Comparison of ENCODE assay signal across 8 cellular contexts in the genomic region with DNA sequence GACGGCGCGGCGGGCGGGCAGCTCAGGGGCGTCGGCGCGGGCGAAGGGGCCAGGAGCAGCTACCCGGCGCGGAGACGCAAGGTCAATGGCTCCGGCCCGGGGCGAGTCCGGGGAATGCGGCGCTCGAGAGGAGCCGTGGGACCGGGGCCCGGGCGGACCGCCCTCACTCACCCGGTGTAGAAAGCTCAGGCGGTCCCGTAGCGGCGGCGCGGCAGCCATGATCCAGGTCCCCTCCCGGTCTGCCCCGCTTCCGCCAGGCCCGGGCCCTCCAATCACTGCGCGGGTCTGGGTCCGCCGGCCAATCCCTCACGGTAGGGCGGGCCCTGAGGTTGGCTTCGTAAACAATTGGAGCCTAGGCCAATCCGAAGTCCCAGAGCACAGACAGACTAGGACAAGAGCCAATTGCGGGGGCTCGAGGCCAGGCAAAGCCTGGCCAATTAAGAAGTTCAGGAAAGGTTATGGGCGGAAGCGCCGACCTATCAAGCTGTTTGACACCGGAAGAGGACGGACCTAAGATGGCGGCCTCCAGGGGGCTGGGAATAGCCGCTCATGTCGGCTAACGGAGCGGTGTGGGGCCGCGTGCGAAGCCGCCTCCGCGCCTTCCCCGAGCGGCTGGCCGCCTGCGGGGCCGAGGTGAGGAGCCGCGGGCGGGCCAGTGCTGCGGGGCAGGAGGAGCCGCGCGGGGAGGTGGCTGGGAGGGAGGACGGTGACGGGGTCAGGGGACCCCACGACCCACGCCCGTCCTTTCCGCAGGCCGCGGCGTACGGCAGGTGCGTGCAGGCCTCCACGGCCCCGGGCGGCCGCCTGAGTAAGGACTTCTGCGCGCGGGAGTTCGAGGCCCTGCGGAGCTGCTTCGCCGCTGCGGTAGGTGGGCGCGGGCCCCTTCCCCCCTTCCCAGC. TPM values are rescaled to one million over a fixed set of nuclear protein-coding genes. Genes with fewer than 3 reads are reported as not detected.
DNase-seq lines count a peak whose midpoint lies in the region; ATAC-seq and TF ChIP-seq lines count a peak whose summit lies in the region.

A gene with protein sequence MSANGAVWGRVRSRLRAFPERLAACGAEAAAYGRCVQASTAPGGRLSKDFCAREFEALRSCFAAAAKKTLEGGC (plus strand): TSS at position 504 of the 899 bp plus-strand sequence. CDS start 46 bp downstream, at position 550.
Gene TEPSIN, minus strand, starts transcription at position 241 of the 899 bp plus-strand sequence. Its CDS starts 22 bp downstream, at position 219.

- TF ChIP-seq CTCF in lung (IDR thresholded peaks at IDR 0.05; ENCODE audit: control extremely low read depth, extremely low read depth) = no peak

- 0% methylated on average over 70 to 100 of the region's 100 CpGs for WGBS in lung, 2 donors

- peak within 1 kb of the TSS; percentile 77 to 98 (median 92) for H3K27ac Mint-ChIP-seq in CD8-positive, alpha-beta memory T cell

- H3K27ac ChIP-seq in CD8-positive, alpha-beta memory T cell (ENCODE audit: low read depth, low read length) = peak within 1 kb of the TSS; percentile 61
- H3K27ac ChIP-seq in lung (ENCODE audit: low read depth in 1 of 2, low read length in 1 of 2) = peak within 1 kb of the TSS; percentile 75 to 76

- no peaks in the 10 kb centered on the region for H3K9me3 Mint-ChIP-seq in CD8-positive, alpha-beta memory T cell

- ATAC-seq in GM19468 (IDR thresholded peaks at IDR 0.05; ENCODE audit: extremely low read depth, unreplicated experiment) (peak; percentile 90), lung (ENCODE audit: insufficient read depth, low FRiP score) (peak; percentile 97)

- H3K4me1 Mint-ChIP-seq in CD8-positive, alpha-beta memory T cell = peaks cover 36 to 61% (median 43%) of the 10 kb centered on the region in 3 donors

- CTCF ChIA-PET in CD8-positive, alpha-beta memory T cell (lab: Charles Lee) = interaction anchor here (0.9 to 1.1 kb wide), 2 partner anchors 315 to 362 kb away, joined by 3 read pairs; no protein-coding TSS in a partner anchor

- peak within 1 kb of the TSS; percentile 86 for H3K4me3 ChIP-seq in CD8-positive, alpha-beta memory T cell (ENCODE audit: low read length)
- peak within 1 kb of the TSS; percentile 96 for H3K4me3 ChIP-seq in lung

- POLR2A ChIA-PET in CD8-positive, alpha-beta memory T cell (lab: Charles Lee) = interaction anchor here (0.6 to 2.2 kb wide), 7 partner anchors 9 to 784 kb away, joined by 3 to 44 read pairs (median 4); partner anchors contain the start of genes ACTG1, CEP131 and SLC38A10

- peaks cover 0 to 23% (median 2%) of the 10 kb centered on the region in 3 donors for H3K36me3 Mint-ChIP-seq in CD8-positive, alpha-beta memory T cell

- no peaks in the 10 kb centered on the region for H3K27me3 ChIP-seq in CD8-positive, alpha-beta memory T cell (ENCODE audit: insufficient read depth, low read length, poor library complexity, severe bottlenecking)
- H3K27me3 ChIP-seq in lung (ENCODE audit: control insufficient read depth, insufficient read depth) = no peaks in the 10 kb centered on the region

- peak within 1 kb of the TSS; percentile 90 to 99 (median 94) for H3K4me3 Mint-ChIP-seq in CD8-positive, alpha-beta memory T cell

- H3K27me3 Mint-ChIP-seq in CD8-positive, alpha-beta memory T cell = peaks cover 0 to 2% of the 10 kb centered on the region in 2 donors

- no peaks in the 10 kb centered on the region for H3K9me3 ChIP-seq in CD8-positive, alpha-beta memory T cell (ENCODE audit: low read length)
- no peaks in the 10 kb centered on the region for H3K9me3 ChIP-seq in lung (ENCODE audit: control insufficient read depth in 2 of 2, insufficient read depth in 1 of 2, low read length in 1 of 2)

- peak; percentile 93 to 98 (median 96) for DNase-seq in CD8-positive, alpha-beta memory T cell
- DNase-seq in HS-5 (ENCODE audit: low read depth) (peak; percentile 99), lung (ENCODE audit: low spot score) (peak; percentile 98)
- DNase-seq in NK-92 treated with Interleukin-12 subunit alpha and Interleukin-12 subunit beta, amount 100 ng/mL, for 24 hours (lab: John Stamatoyannopoulos, UW) = peak; percentile 94
- peak; percentile 96 for DNase-seq in activated CD8-positive, alpha-beta memory T cell treated with anti-CD3 and anti-CD28 coated beads for 24 hours
- peak; percentile 93 for DNase-seq in effector CD8-positive, alpha-beta T cell (lab: John Stamatoyannopoulos, UW)
- peak; percentile 86 to 91 (median 88) for DNase-seq in stimulated activated CD4-positive, alpha-beta T cell treated with anti-CD3 and anti-CD28 coated beads, TNF-alpha, amount 100 ng/mL, for 4 hours (ENCODE audit: low read depth in 3 of 3)

- peaks cover 28% of the 10 kb centered on the region for H3K4me1 ChIP-seq in CD8-positive, alpha-beta memory T cell (ENCODE audit: insufficient read depth, low read length)
- peaks cover 0 to 18% of the 10 kb centered on the region in 2 donors for H3K4me1 ChIP-seq in lung (ENCODE audit: control insufficient read depth in 2 of 2, insufficient read depth in 2 of 2, low read length in 2 of 2)

- no peaks in the 10 kb centered on the region for H3K36me3 ChIP-seq in CD8-positive, alpha-beta memory T cell (ENCODE audit: insufficient read depth, low read length)
- H3K36me3 ChIP-seq in lung (ENCODE audit: control insufficient read depth in 2 of 2, insufficient read depth in 2 of 2, low read length in 2 of 2) = peaks cover 0 to 19% of the 10 kb centered on the region in 2 donors

RNA-seq across cellular contexts. Expression of the first gene that starts in this region (rescaled TPM):
- 100 to 1,000 TPM; 136 to 138 TPM for total RNA-seq in CD8-positive, alpha-beta memory T cell
- 76.4 TPM for polyA plus RNA-seq in CD8-positive, alpha-beta memory T cell
- 10 to 100 TPM; 12.7 to 51.1 TPM for total RNA-seq in lung
- 10 to 100 TPM; 23.1 to 36.7 TPM for polyA plus RNA-seq in lung

RNA-seq across cellular contexts. Expression of gene TEPSIN, which starts in this region (rescaled TPM):
- total RNA-seq in CD8-positive, alpha-beta memory T cell = 10 to 100 TPM; 41.2 to 44.2 TPM
- 6.2 TPM for polyA plus RNA-seq in CD8-positive, alpha-beta memory T cell
- total RNA-seq in lung = 10 to 100 TPM; 20.7 to 48.7 TPM
- polyA plus RNA-seq in lung = 10 to 100 TPM; 29.1 to 33.1 TPM

Comparison
In these comparisons a context has a peak if more than half of its experiments do, and no peak if none do; other contexts are left out.
1. Peak in every context shown above with its lines: DNase-seq, ATAC-seq, H3K4me3 ChIP-seq and H3K27ac ChIP-seq.